ENCODE assay signal across 8 cellular contexts in the genomic region with DNA sequence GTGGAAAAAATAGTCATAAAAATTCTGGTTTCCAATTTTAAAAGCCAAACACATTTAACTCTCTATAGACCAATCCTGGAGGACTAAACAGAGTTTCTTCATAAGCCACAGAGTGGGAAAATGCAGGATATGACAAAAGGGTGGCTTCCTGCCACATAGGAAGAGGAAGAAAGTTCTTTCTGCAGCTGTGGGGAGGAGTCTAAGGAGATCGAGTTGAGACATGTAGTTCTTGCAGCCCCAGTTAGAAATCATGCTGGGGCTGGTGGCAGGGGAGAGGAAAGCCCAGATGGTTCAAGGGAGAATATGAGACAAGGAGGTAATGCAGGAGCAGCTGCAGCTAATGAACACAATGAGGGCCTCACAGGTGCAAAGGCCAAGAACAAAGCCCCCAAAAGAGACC.
DNase-seq lines count a peak whose midpoint lies in the region; ATAC-seq, FAIRE-seq and TF ChIP-seq lines count a peak whose summit lies in the region.
"Had no signal": no experiment of that assay in that cellular context is flagged by ENCODE, and none has a peak within 500 bp of the region (broad histone marks: within the 10 kb centered on the region; RNA-seq: fewer than 3 reads in every experiment).

No MANE protein-coding gene starts in this region.

- H3K36me3 ChIP-seq in Loucy (ENCODE audit: insufficient read depth, low read length): no peaks in the 10 kb centered on the region

- peaks cover under 1% of the 10 kb centered on the region for H3K27me3 Mint-ChIP-seq in activated naive CD8-positive, alpha-beta T cell treated with anti-CD3 and anti-CD28 coated beads, Interleukin-2, amount 50 U/mL, for 24 hours
- peaks cover under 1 to 7% of the 10 kb centered on the region in 2 donors for H3K27me3 Mint-ChIP-seq in natural killer cell (ENCODE audit: low read depth in 2 of 2)

- no peaks in the 10 kb centered on the region for H3K36me3 Mint-ChIP-seq in activated naive CD8-positive, alpha-beta T cell treated with anti-CD3 and anti-CD28 coated beads, Interleukin-2, amount 50 U/mL, for 24 hours (ENCODE audit: low read depth)
- H3K36me3 Mint-ChIP-seq in natural killer cell: no peaks in the 10 kb centered on the region

- no peaks in the 10 kb centered on the region for H3K9me3 Mint-ChIP-seq in activated naive CD8-positive, alpha-beta T cell treated with anti-CD3 and anti-CD28 coated beads, Interleukin-2, amount 50 U/mL, for 24 hours
- H3K9me3 Mint-ChIP-seq in natural killer cell: no peaks in the 10 kb centered on the region

- DNase-seq in EH (ENCODE audit: low read depth) (peak; percentile 51), natural killer cell (no peak), GM19238 (ENCODE audit: insufficient read length, low spot score) (no peak), urothelium cell line (ENCODE audit: low spot score) (no peak)
- DNase-seq in activated naive CD8-positive, alpha-beta T cell treated with anti-CD3 and anti-CD28 coated beads, Interleukin-2, amount 50 U/mL, for 24 hours: no peak
- DNase-seq: activated T-cell treated with anti-CD3 and anti-CD28 coated beads for 4 hours had no signal

- H3K4me2 ChIP-seq in Loucy (ENCODE audit: low read depth, low read length, poor library complexity, severe bottlenecking): peak overlapping the region; percentile 67

- H3K27me3 ChIP-seq in Loucy (ENCODE audit: insufficient read depth, low read length, poor library complexity, severe bottlenecking): no peaks in the 10 kb centered on the region

- H4K20me1 ChIP-seq in Loucy (ENCODE audit: insufficient read depth, low read length, poor library complexity, severe bottlenecking): no peaks in the 10 kb centered on the region

- peaks cover 8% of the 10 kb centered on the region for H3K4me1 Mint-ChIP-seq in activated naive CD8-positive, alpha-beta T cell treated with anti-CD3 and anti-CD28 coated beads, Interleukin-2, amount 50 U/mL, for 24 hours
- H3K4me1 Mint-ChIP-seq in natural killer cell: peaks cover 7 to 10% of the 10 kb centered on the region in 2 donors

- H3K9me2 ChIP-seq in Loucy (replicated peaks; ENCODE audit: low read depth, low read length): no peaks in the 10 kb centered on the region

- ATAC-seq in activated naive CD8-positive, alpha-beta T cell treated with anti-CD3 and anti-CD28 coated beads, Interleukin-2, amount 50 U/mL, for 24 hours: peak; percentile 57
- ATAC-seq in natural killer cell: peak in 1 of 3 donors; percentile 48
- ATAC-seq in GM18520 (IDR thresholded peaks at IDR 0.05; ENCODE audit: unreplicated experiment): no peak

- peak overlapping the region; percentile 63 for H3K9ac ChIP-seq in Loucy (ENCODE audit: low read depth, low read length, poor library complexity, severe bottlenecking)

- no peak overlapping the region for H3K27ac Mint-ChIP-seq in activated naive CD8-positive, alpha-beta T cell treated with anti-CD3 and anti-CD28 coated beads, Interleukin-2, amount 50 U/mL, for 24 hours
- H3K27ac Mint-ChIP-seq in natural killer cell: peak overlapping the region; percentile 22 to 58

- peak overlapping the region; percentile 7 for H3K4me3 Mint-ChIP-seq in activated naive CD8-positive, alpha-beta T cell treated with anti-CD3 and anti-CD28 coated beads, Interleukin-2, amount 50 U/mL, for 24 hours
- peak overlapping the region; percentile 18 for H3K4me3 Mint-ChIP-seq in natural killer cell

- intact Hi-C loops in natural killer cell (cut with micrococcal nuclease): no loop called here

- TF ChIP-seq CTCF in Loucy (conservative IDR thresholded peaks at IDR 0.05; ENCODE audit: low read length) (no peak), natural killer cell (IDR thresholded peaks at IDR 0.05) (no peak)

- no peak for FAIRE-seq in urothelium cell line (lab: Jason Lieb, UNC)

- no peaks in the 10 kb centered on the region for H3K9me3 ChIP-seq in Loucy (ENCODE audit: insufficient read depth, low read depth, low read length)

- no peaks in the 10 kb centered on the region; the same call in 1 of the 2 replicates for H3F3A ChIP-seq in Loucy (ENCODE audit: low read depth)

- peak overlapping the region; percentile 69 for H2AFZ ChIP-seq in Loucy (ENCODE audit: low read length)

- no peaks in the 10 kb centered on the region for H3K79me2 ChIP-seq in Loucy (ENCODE audit: insufficient read depth, low read length)

- H3K4me1 ChIP-seq in Loucy (ENCODE audit: insufficient read depth, low read length, poor library complexity, severe bottlenecking): peaks cover 12% of the 10 kb centered on the region

- peak overlapping the region; percentile 58 for H3K4me3 ChIP-seq in Loucy (ENCODE audit: low read length, poor library complexity, severe bottlenecking)
